8 cellular contexts compared by ENCODE assay signal in genomic region chr18:55343396-55344073, GRCh38.
DNase-seq lines count a peak whose midpoint lies in the region; ATAC-seq lines count a peak whose summit lies in the region.

No MANE protein-coding gene starts in this region.

- peak overlapping the region; percentile 62; the same call in 1 of the 2 replicates for H3K27ac ChIP-seq in SK-N-MC

- peak; percentile 70 for ATAC-seq in HG03280 (IDR thresholded peaks at IDR 0.05; ENCODE audit: unreplicated experiment)
- ATAC-seq in left ventricle myocardium superior: peak; percentile 54

- no peak overlapping the region for H3K9ac ChIP-seq in SK-N-MC (ENCODE audit: insufficient read length)

- intact Hi-C loops in left ventricle myocardium superior (cut with micrococcal nuclease): loop anchor here (10.0 kb wide), 1 partner anchor 431 kb away; no protein-coding TSS in a partner anchor

- no peaks in the 10 kb centered on the region for H3K36me3 ChIP-seq in SK-N-MC (ENCODE audit: insufficient read depth, low read length)

- H3K9me3 ChIP-seq in SK-N-MC (ENCODE audit: low read depth, low read length): no peaks in the 10 kb centered on the region

- no peak overlapping the region for H3K4me3 ChIP-seq in SK-N-MC

- DNase-seq in NOMO-1 treated with DMSO at 0.1 percent for 48 hours (lab: John Stamatoyannopoulos, UW; ENCODE audit: unreplicated experiment) (peak; percentile 36), NOMO-1 treated with dmso at 0.1 percent for 144 hours (lab: John Stamatoyannopoulos, UW; ENCODE audit: unreplicated experiment) (no peak), SK-N-MC (ENCODE audit: low read depth, low spot score) (no peak), left ventricle myocardium superior (no peak), 8988T (no peak), ureter (ENCODE audit: low spot score) (no peak)
- no peak for DNase-seq in activated naive CD4-positive, alpha-beta T cell (lab: John Stamatoyannopoulos, UW)
